Comparison of ENCODE assay signal across 8 cellular contexts in the genomic region with DNA sequence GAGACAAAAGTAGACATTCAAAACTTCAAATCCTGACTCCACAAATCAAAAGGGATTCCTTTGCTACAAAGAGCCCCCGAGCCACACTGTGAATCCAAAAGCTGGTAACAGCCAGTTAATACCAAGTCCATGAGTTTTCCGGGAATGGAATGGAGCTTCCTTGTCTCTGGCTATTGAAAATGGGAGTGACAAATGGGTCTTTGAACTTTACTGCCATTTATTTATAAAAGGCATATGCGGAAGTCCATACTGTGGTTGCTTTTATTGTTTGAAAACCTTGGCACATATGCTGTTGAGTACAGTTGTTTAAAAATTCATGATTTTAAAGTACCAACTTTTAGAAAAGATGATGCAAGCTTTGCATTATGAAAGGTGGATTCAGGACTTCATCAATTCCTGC.
"Had no signal": no experiment of that assay in that cellular context is flagged by ENCODE, and none has a peak within 500 bp of the region (broad histone marks: within the 10 kb centered on the region; RNA-seq: fewer than 3 reads in every experiment).

No MANE protein-coding gene starts in this region.

- ATAC-seq: GM12878 had no signal

- FAIRE-seq: G401.6, GM12878, GM12891, GM12892, GM18507, GM19239 had no signal

- H3K4me3 ChIP-seq: GM12878 had no signal

- DNase-seq: GDM1, GF-D8 had no signal
